20 cellular contexts compared by ENCODE assay signal in the genomic region with DNA sequence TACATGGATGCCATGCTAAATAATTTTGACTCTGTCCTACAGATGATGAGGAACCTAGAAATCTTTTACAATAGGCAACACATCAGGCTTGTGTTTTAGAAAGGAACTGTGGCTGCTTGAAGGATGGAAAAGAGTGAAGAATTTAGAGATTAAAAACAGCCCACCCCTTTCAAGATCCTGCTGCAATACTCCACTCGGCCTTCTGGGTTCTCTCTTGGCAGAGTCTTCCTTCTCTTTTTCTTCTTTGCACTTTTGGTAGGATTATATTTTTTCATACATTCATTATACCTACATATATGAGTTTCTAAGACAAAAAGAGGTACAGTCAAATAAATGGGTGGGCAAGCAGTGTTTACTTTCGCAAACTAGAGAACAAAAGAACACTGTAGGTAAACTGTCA.
DNase-seq lines count a peak whose midpoint lies in the region; ATAC-seq, FAIRE-seq and TF ChIP-seq lines count a peak whose summit lies in the region.
"Had no signal": no experiment of that assay in that cellular context is flagged by ENCODE, and none has a peak within 500 bp of the region (broad histone marks: within the 10 kb centered on the region; RNA-seq: fewer than 3 reads in every experiment).

No MANE protein-coding gene starts in this region.

- H2AFZ ChIP-seq in GM23338 (no peak overlapping the region), Loucy (ENCODE audit: low read length) (no peak overlapping the region)

- no peak overlapping the region for H2BK15ac ChIP-seq in mesendoderm (replicated peaks; ENCODE audit: low read depth)

- H3K4me1 ChIP-seq in GM23338 (ENCODE audit: insufficient read depth) (no peaks in the 10 kb centered on the region), Loucy (ENCODE audit: insufficient read depth, low read length, poor library complexity, severe bottlenecking) (no peaks in the 10 kb centered on the region), mesendoderm (ENCODE audit: control insufficient read depth, low read depth, low read length) (no peaks in the 10 kb centered on the region)
- H3K4me1 ChIP-seq: Caco-2 had no signal

- H3K36me3 Mint-ChIP-seq in GM23338 (ENCODE audit: low read depth) = no peaks in the 10 kb centered on the region

- no peak for FAIRE-seq in HTR-8/SVneo (lab: Jason Lieb, UNC)
- FAIRE-seq: A204.1, D721Med, GM19239 had no signal

- H4K20me1 ChIP-seq in GM23338 (replicated peaks; ENCODE audit: insufficient read depth) (no peaks in the 10 kb centered on the region), Loucy (ENCODE audit: insufficient read depth, low read length, poor library complexity, severe bottlenecking) (no peaks in the 10 kb centered on the region)

- no CpG with 5 or more reads among the region's 2 CpGs for WGBS in mesendoderm (ENCODE audit: extremely low coverage, insufficient coverage, low lambda C conversion rate)

- H3K4me3 Mint-ChIP-seq in GM23338 = no peak overlapping the region
- H3K4me3 Mint-ChIP-seq: CD4-positive, alpha-beta T cell; HFFc6 had no signal

- no peaks in the 10 kb centered on the region for H3K27me3 ChIP-seq in GM23338 (ENCODE audit: insufficient read depth)
- no peaks in the 10 kb centered on the region for H3K27me3 ChIP-seq in Loucy (ENCODE audit: insufficient read depth, low read length, poor library complexity, severe bottlenecking)
- no peaks in the 10 kb centered on the region for H3K27me3 ChIP-seq in brain microvascular endothelial cell (replicated peaks)
- H3K27me3 ChIP-seq in mesendoderm (ENCODE audit: insufficient read depth, low read length, poor library complexity) = no peaks in the 10 kb centered on the region

- no peak overlapping the region for H4K8ac ChIP-seq in mesendoderm (ENCODE audit: low read depth, low read length)

- H3K9me2 ChIP-seq in GM23338 (ENCODE audit: insufficient read depth) (no peaks in the 10 kb centered on the region), Loucy (replicated peaks; ENCODE audit: low read depth, low read length) (no peaks in the 10 kb centered on the region)

- H3K23ac ChIP-seq in mesendoderm (ENCODE audit: low read length) = no peak overlapping the region

- no peak overlapping the region for H2BK5ac ChIP-seq in mesendoderm (ENCODE audit: low read length)

- H3K9me3 ChIP-seq in Loucy (ENCODE audit: insufficient read depth, low read depth, low read length) = no peaks in the 10 kb centered on the region
- H3K9me3 ChIP-seq: Caco-2 had no signal

- no peaks in the 10 kb centered on the region; the same call in 1 of the 2 replicates for H3K36me3 ChIP-seq in GM23338 (ENCODE audit: insufficient read depth)
- no peaks in the 10 kb centered on the region for H3K36me3 ChIP-seq in Loucy (ENCODE audit: insufficient read depth, low read length)
- no peaks in the 10 kb centered on the region for H3K36me3 ChIP-seq in brain microvascular endothelial cell (replicated peaks)
- H3K36me3 ChIP-seq in mesendoderm (ENCODE audit: control insufficient read depth, insufficient read depth, low read length) = no peaks in the 10 kb centered on the region

- H3K27me3 Mint-ChIP-seq in GM23338 (ENCODE audit: insufficient read depth, low read depth, poor library complexity) = peaks cover 1% of the 10 kb centered on the region
- H3K27me3 Mint-ChIP-seq: CD4-positive, alpha-beta T cell had no signal

- H3K4me1 Mint-ChIP-seq in GM23338 = peaks cover 4% of the 10 kb centered on the region; the same call in 1 of the 3 replicates

- H3K79me2 ChIP-seq in GM23338 (replicated peaks; ENCODE audit: insufficient read depth) = no peaks in the 10 kb centered on the region
- no peaks in the 10 kb centered on the region for H3K79me2 ChIP-seq in Loucy (ENCODE audit: insufficient read depth, low read length)
- H3K79me2 ChIP-seq in mesendoderm (ENCODE audit: control insufficient read depth, insufficient read depth, low read length) = no peaks in the 10 kb centered on the region

- H3K18ac ChIP-seq in mesendoderm (ENCODE audit: low read length) = no peak overlapping the region

- H2BK120ac ChIP-seq in mesendoderm (ENCODE audit: low read depth, low read length) = no peak overlapping the region

- no peak overlapping the region for H3K4ac ChIP-seq in mesendoderm (ENCODE audit: low read depth, low read length)

- H3K9me3 Mint-ChIP-seq in GM23338 = peaks cover 7% of the 10 kb centered on the region
- H3K9me3 Mint-ChIP-seq: CD4-positive, alpha-beta T cell had no signal

- no peak overlapping the region for H2AK5ac ChIP-seq in mesendoderm (ENCODE audit: low read length)

- TF ChIP-seq CTCF in GM23338 (conservative IDR thresholded peaks at IDR 0.05; ENCODE audit: low read depth in 2 of 2) (peak; percentile 20 to 34; a peak in 1 of 4 replicates), Loucy (conservative IDR thresholded peaks at IDR 0.05; ENCODE audit: low read length) (peak; percentile 30), brain microvascular endothelial cell (IDR thresholded peaks at IDR 0.05; ENCODE audit: low read depth, low read length, missing control alignments) (peak; percentile 4)

- no peaks in the 10 kb centered on the region for H3K79me1 ChIP-seq in mesendoderm (ENCODE audit: low read length)

- DNase-seq in GM23338 (ENCODE audit: low spot score) (peak; percentile 27), brain microvascular endothelial cell (no peak), mesendoderm (peak; percentile 6), NCI-H1694 (lab: John Stamatoyannopoulos, UW) (no peak), cerebellar cortex (ENCODE audit: low spot score) (no peak), HTR-8/SVneo (ENCODE audit: insufficient read length, low spot score) (no peak)
- DNase-seq: AML-193; Caco-2; CD4-positive, alpha-beta T cell; DMS79; GDM1; HCEC 1CT; HFFc6; KG1 had no signal

- H3K9ac ChIP-seq in Loucy (ENCODE audit: low read depth, low read length, poor library complexity, severe bottlenecking) (no peak overlapping the region), mesendoderm (ENCODE audit: low read length) (no peak overlapping the region)

- H3K4me3 ChIP-seq in GM23338 (no peak overlapping the region), Loucy (ENCODE audit: low read length, poor library complexity, severe bottlenecking) (no peak overlapping the region), brain microvascular endothelial cell (ENCODE audit: low read depth, low read length) (no peak overlapping the region), mesendoderm (ENCODE audit: low read length) (no peak overlapping the region)

- no peak overlapping the region for H3K56ac ChIP-seq in mesendoderm (ENCODE audit: low read length)

- H4K5ac ChIP-seq in mesendoderm (ENCODE audit: low read length) = no peak overlapping the region

- no peak overlapping the region for H3K27ac Mint-ChIP-seq in GM23338
- H3K27ac Mint-ChIP-seq: CD4-positive, alpha-beta T cell; HFFc6 had no signal

- H3K4me2 ChIP-seq in GM23338 = no peak overlapping the region
- no peak overlapping the region for H3K4me2 ChIP-seq in Loucy (ENCODE audit: low read depth, low read length, poor library complexity, severe bottlenecking)
- H3K4me2 ChIP-seq in mesendoderm (ENCODE audit: low read length) = no peak overlapping the region

- H3F3A ChIP-seq in GM23338 (replicated peaks; ENCODE audit: low read depth) = no peaks in the 10 kb centered on the region
- no peaks in the 10 kb centered on the region for H3F3A ChIP-seq in Loucy (ENCODE audit: low read depth)

- ATAC-seq in GM23338 (peak; percentile 43; the same call in 2 of the 3 replicates), HG02798 (IDR thresholded peaks at IDR 0.05; ENCODE audit: poor library complexity, unreplicated experiment) (no peak)

- no peak overlapping the region for H3K27ac ChIP-seq in GM23338 (ENCODE audit: low read depth)
- no peak overlapping the region for H3K27ac ChIP-seq in brain microvascular endothelial cell
- H3K27ac ChIP-seq in mesendoderm (ENCODE audit: low read depth, low read length) = no peak overlapping the region
- H3K27ac ChIP-seq: C4-2B had no signal

- in situ Hi-C loops in brain microvascular endothelial cell (cut with HindIII; ENCODE audit: low pct_ligation_motif_present, low sequenced_read_pairs) = no loop called here

TF ChIP-seq in GM23338, 12 proteins besides CTCF, POLR2A, EP300 and RAD21 (continues in another document):
- TF ChIP-seq STAT1 (IDR thresholded peaks at IDR 0.05; ENCODE audit: unreplicated experiment) = no peak

Comparison
In these comparisons a context has a peak if more than half of its experiments do, and no peak if none do; other contexts are left out.
1. DNase-seq: peak in GM23338 (single experiment) and mesendoderm (single experiment); none in brain microvascular endothelial cell (single experiment), NCI-H1694 (single experiment), cerebellar cortex (single experiment) and HTR-8/SVneo (single experiment).
2. Peak in every context shown above with its lines, with median percentiles within 50 percentile points of each other: CTCF ChIP-seq.